9 cellular contexts compared by ENCODE assay signal in the genomic region with DNA sequence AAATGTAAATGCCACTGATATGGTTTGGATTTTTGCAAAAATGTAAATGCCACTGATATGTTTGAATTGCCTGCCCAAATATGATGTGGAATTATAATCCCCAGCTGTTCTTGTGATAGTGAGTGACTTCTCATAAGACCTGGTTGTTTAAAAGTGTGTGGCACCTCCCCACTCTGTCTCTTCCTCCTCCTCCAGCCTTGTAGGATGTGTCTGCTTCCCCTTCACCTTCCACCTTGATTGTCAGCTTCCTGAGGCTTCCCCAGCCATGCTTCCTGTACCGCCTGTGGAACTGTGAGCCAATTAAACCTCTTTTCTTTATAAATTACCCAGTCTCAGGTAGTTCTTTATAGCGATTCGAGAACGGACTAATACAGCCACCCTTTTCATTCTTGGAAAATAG. TPM values are rescaled to one million over a fixed set of nuclear protein-coding genes. Genes with fewer than 3 reads are reported as not detected.
DNase-seq lines count a peak whose midpoint lies in the region; ATAC-seq and TF ChIP-seq lines count a peak whose summit lies in the region.
"Had no signal": no experiment of that assay in that cellular context is flagged by ENCODE, and none has a peak within 500 bp of the region (broad histone marks: within the 10 kb centered on the region; RNA-seq: fewer than 3 reads in every experiment).

No MANE protein-coding gene starts in this region.

- no peak overlapping the region for H3K9ac ChIP-seq in BLaER1 treated with 17β-estradiol and CSF1 and Interleukin-3, amounts not matched to agents 10 nM and 100 nM

- ATAC-seq in WTC11 (no peak), memory B cell (ENCODE audit: low read depth) (no peak)

- H3K36me3 ChIP-seq in BLaER1 treated with 17β-estradiol and CSF1 and Interleukin-3, amounts not matched to agents 10 nM and 100 nM = peaks cover 7 to 25% (median 20%) of the 10 kb centered on the region in 11 experiments
- H3K36me3 ChIP-seq in Caco-2 (ENCODE audit: control insufficient read depth, insufficient read depth, low read length) = no peaks in the 10 kb centered on the region; the same call in none of the 2 replicates

- intact Hi-C loops in Caco-2 (cut with micrococcal nuclease; ENCODE audit: unreplicated experiment) = loop anchor here (5.0 kb wide), 1 partner anchor 223 kb away; a partner anchor contains a TSS

- peaks cover 17% of the 10 kb centered on the region for H3K4me1 Mint-ChIP-seq in Caco-2 (ENCODE audit: low read depth, unreplicated experiment)
- H3K4me1 Mint-ChIP-seq in WTC11 = peaks cover 19% of the 10 kb centered on the region
- H3K4me1 Mint-ChIP-seq in memory B cell = peaks cover 31% of the 10 kb centered on the region

- H4K20me1 ChIP-seq in BLaER1 treated with 17β-estradiol and CSF1 and Interleukin-3, amounts not matched to agents 10 nM and 100 nM = peaks cover 23 to 36% (median 33%) of the 10 kb centered on the region in 11 experiments; a peak in 21 of 22 replicates

- H3K4me2 ChIP-seq in BLaER1 treated with 17β-estradiol and CSF1 and Interleukin-3, amounts not matched to agents 10 nM and 100 nM = peak overlapping the region; percentile 7 to 87 (median 79); a peak in 17 of 22 replicates

- H3K9me3 Mint-ChIP-seq in Caco-2 (ENCODE audit: unreplicated experiment) (peaks cover 9% of the 10 kb centered on the region), WTC11 (peaks cover 3% of the 10 kb centered on the region; the same call in 1 of the 2 replicates), memory B cell (no peaks in the 10 kb centered on the region)

- H3K4me3 ChIP-seq in BLaER1 treated with 17β-estradiol and CSF1 and Interleukin-3, amounts not matched to agents 10 nM and 100 nM = no peak overlapping the region
- no peak overlapping the region for H3K4me3 ChIP-seq in Caco-2 (ENCODE audit: low read depth, low read length)

- H3K27ac Mint-ChIP-seq in Caco-2 (ENCODE audit: unreplicated experiment) = peak overlapping the region; percentile 55
- no peak overlapping the region for H3K27ac Mint-ChIP-seq in WTC11
- H3K27ac Mint-ChIP-seq in memory B cell = peak overlapping the region; percentile 46

- POLR2A ChIA-PET in Caco-2 (lab: Charles Lee) = interaction anchor here (2.3 kb wide), 1 partner anchor 50 kb away, joined by 8 read pairs; a partner anchor contains a TSS
- POLR2A ChIA-PET in WTC11 (lab: Charles Lee) = interaction anchor here (0.7 kb wide), 1 partner anchor 89 kb away, joined by 3 read pairs; no protein-coding TSS in a partner anchor

- H3K9me3 ChIP-seq in BLaER1 treated with 17β-estradiol and CSF1 and Interleukin-3, amounts not matched to agents 10 nM and 100 nM (replicated peaks in 1 of 11) = peaks cover 0 to 25% (median 11%) of the 10 kb centered on the region in 11 experiments; a peak in 15 of 22 replicates
- no peaks in the 10 kb centered on the region for H3K9me3 ChIP-seq in Caco-2
- H3K9me3 ChIP-seq: testis had no signal

- DNase-seq in Caco-2 (no peak), WTC11 (ENCODE audit: low spot score) (no peak), memory B cell (ENCODE audit: low spot score in 2 of 2) (no peak), cerebellum (ENCODE audit: low spot score) (no peak), NCI-H2196 (lab: John Stamatoyannopoulos, UW; ENCODE audit: unreplicated experiment) (no peak)
- no peak for DNase-seq in activated CD4-positive, CD25-positive, alpha-beta regulatory T cell treated with anti-CD3 and anti-CD28 coated beads, Interleukin-2, amount 50 U/mL, for 72 hours
- DNase-seq: effector CD8-positive, alpha-beta T cell; testis had no signal

- TF ChIP-seq CTCF in Caco-2 (IDR thresholded peaks at IDR 0.05; ENCODE audit: insufficient read depth in 1 of 2, low read depth in 1 of 2, low read length in 1 of 2, severe bottlenecking in 1 of 2, unreplicated experiment in 1 of 2) (no peak), WTC11 (IDR thresholded peaks at IDR 0.05) (no peak)

- no peaks in the 10 kb centered on the region for H3K27me3 ChIP-seq in BLaER1 treated with 17β-estradiol and CSF1 and Interleukin-3, amounts not matched to agents 10 nM and 100 nM
- H3K27me3 ChIP-seq in Caco-2 (replicated peaks; ENCODE audit: control insufficient read depth, insufficient read depth, low read length) = no peaks in the 10 kb centered on the region
- H3K27me3 ChIP-seq: testis had no signal

- no peak overlapping the region; a peak in 2 of 22 replicates for H3K27ac ChIP-seq in BLaER1 treated with 17β-estradiol and CSF1 and Interleukin-3, amounts not matched to agents 10 nM and 100 nM

- peak overlapping the region; percentile 59 for H3K4me3 Mint-ChIP-seq in Caco-2 (ENCODE audit: unreplicated experiment)
- H3K4me3 Mint-ChIP-seq in WTC11 = peak overlapping the region; percentile 45
- H3K4me3 Mint-ChIP-seq in memory B cell = peak overlapping the region; percentile 71

- CTCF ChIA-PET in Caco-2 (lab: Charles Lee) (no interaction called here), WTC11 (lab: Charles Lee) (interaction anchor here (1.5 kb wide), 1 partner anchor 50 kb away, joined by 3 read pairs; a partner anchor contains a TSS)

- BruUV-seq in Caco-2 (replicated peaks; lab: Mats Ljungman, UMichigan) = no TSS peak

- H3K4me1 ChIP-seq in BLaER1 treated with 17β-estradiol and CSF1 and Interleukin-3, amounts not matched to agents 10 nM and 100 nM = peaks cover 60 to 78% (median 66%) of the 10 kb centered on the region in 10 experiments
- peaks cover 5% of the 10 kb centered on the region; the same call in 1 of the 2 replicates for H3K4me1 ChIP-seq in Caco-2

- H3K36me3 Mint-ChIP-seq in Caco-2 (ENCODE audit: insufficient read depth, unreplicated experiment) (peaks cover 47% of the 10 kb centered on the region), WTC11 (peaks cover 15% of the 10 kb centered on the region), memory B cell (no peaks in the 10 kb centered on the region)

- H3K27me3 Mint-ChIP-seq in Caco-2 (ENCODE audit: insufficient read depth, unreplicated experiment) (no peaks in the 10 kb centered on the region), WTC11 (ENCODE audit: low read depth) (peaks cover 4% of the 10 kb centered on the region), memory B cell (no peaks in the 10 kb centered on the region)

TF ChIP-seq in WTC11, 78 proteins besides CTCF, POLR2A, EP300 and RAD21:
- no peak for TF ChIP-seq GABPB1 (CRISPR knock-in tag; IDR thresholded peaks at IDR 0.05)

RNA-seq across cellular contexts. Expression of a gene that starts 1.3 kb away (rescaled TPM):
- 269 and 302 TPM in 2 replicates for total RNA-seq in Caco-2 (2022)
- 329 to 335 TPM (median 333 TPM) in 3 replicates for total RNA-seq in WTC11 (2021)
- total RNA-seq in cerebellum = 103 TPM

RNA-seq across cellular contexts. Expression of a gene that starts 50.3 kb away (rescaled TPM):
- total RNA-seq in Caco-2 (2022) (24.2 and 27.0 TPM in 2 replicates), WTC11 (2021) (19.4 to 20.8 TPM (median 19.4 TPM) in 3 replicates), cerebellum (27.5 TPM)

RNA-seq across cellular contexts. Expression of a gene that starts 55.6 kb away (rescaled TPM):
- total RNA-seq in Caco-2 (2022) (13.1 and 16.9 TPM in 2 replicates), WTC11 (2021) (8.7 to 10.4 TPM (median 9.4 TPM) in 3 replicates), cerebellum (8.0 TPM)

RNA-seq across cellular contexts. Expression of a gene that starts 55.7 kb away (rescaled TPM):
- total RNA-seq in Caco-2 (2022) (8.2 and 9.9 TPM in 2 replicates), WTC11 (2021) (0.15 to 0.37 TPM in 2 of 3 replicates, not detected in the other), cerebellum (2.5 TPM)
